In genomic region chr10:124792998-124793352, GRCh38 we compare ENCODE assay signal across 1 cellular context.
TF ChIP-seq lines count a peak whose summit lies in the region.

No MANE protein-coding gene starts in this region.

TF ChIP-seq in IMR-90, 13 proteins besides CTCF, POLR2A, EP300 and RAD21:
- TF ChIP-seq FOS (IDR thresholded peaks at IDR 0.05; ENCODE audit: low read depth, low read length) (no peak), SMC3 (IDR thresholded peaks at IDR 0.05; ENCODE audit: low read depth, low read length) (no peak), BHLHE40 (IDR thresholded peaks at IDR 0.05; ENCODE audit: low read depth, low read length) (no peak), NFE2L2 (IDR thresholded peaks at IDR 0.05; ENCODE audit: low read depth, low read length) (no peak), CEBPB (IDR thresholded peaks at IDR 0.05; ENCODE audit: low read depth, low read length) (no peak), RFX5 (IDR thresholded peaks at IDR 0.05; ENCODE audit: low read depth, low read length) (no peak), USF2 (IDR thresholded peaks at IDR 0.05; ENCODE audit: low read depth, low read length) (no peak), MXI1 (IDR thresholded peaks at IDR 0.05; ENCODE audit: borderline replicate concordance, low read depth, low read length) (no peak), RCOR1 (IDR thresholded peaks at IDR 0.05; ENCODE audit: insufficient replicate concordance, low read length) (no peak), ELK1 (IDR thresholded peaks at IDR 0.05; ENCODE audit: borderline replicate concordance, low read depth, low read length) (no peak)
